ENCODE assay signal across 25 cellular contexts in genomic region chr1:16275591-16275990, GRCh38.
"Had no signal": no experiment of that assay in that cellular context is flagged by ENCODE, and none has a peak within 500 bp of the region (broad histone marks: within the 10 kb centered on the region; RNA-seq: fewer than 3 reads in every experiment).

No MANE protein-coding gene starts in this region.

- H2AFZ ChIP-seq: neural progenitor cell, parathyroid adenoma had no signal

- FAIRE-seq: endothelial cell of umbilical vein, islet of Langerhans, urothelium cell line had no signal

- H3K9me3 ChIP-seq: colonic mucosa, heart left ventricle, lower lobe of right lung, right atrium auricular region, sigmoid colon, stomach, thoracic aorta had no signal

- H3K36me3 ChIP-seq: colonic mucosa, neural progenitor cell, right atrium auricular region, sigmoid colon, thoracic aorta had no signal

- H3K4me3 ChIP-seq: colonic mucosa, heart left ventricle, lower lobe of right lung, neural progenitor cell, right atrium auricular region, sigmoid colon, skin epidermis, stomach, thoracic aorta had no signal

- H3K27me3 Mint-ChIP-seq: memory B cell, type B pancreatic cell had no signal

- H3K36me3 Mint-ChIP-seq: natural killer cell had no signal

- H3K27ac ChIP-seq: colonic mucosa, lower lobe of right lung, neural progenitor cell, parathyroid adenoma, right atrium auricular region, sigmoid colon, skin epidermis, stomach had no signal

- H3K4me3 Mint-ChIP-seq: endodermal cell, memory B cell, mesothelial cell of epicardium, natural killer cell, neural progenitor cell, type B pancreatic cell had no signal

- H3K4me1 Mint-ChIP-seq: mesothelial cell of epicardium had no signal

- DNase-seq: colonic mucosa; effector CD4-positive, alpha-beta T cell; endodermal cell; foreskin melanocyte; heart left ventricle; hippocampal formation; kidney glomerular epithelial cell; lower lobe of right lung; natural killer cell; nucleus accumbens; sigmoid colon; stimulated activated naive CD4-positive, alpha-beta T cell; stomach; substantia nigra had no signal

- H3K9ac ChIP-seq: neural progenitor cell, parathyroid adenoma had no signal

- H3K9me3 Mint-ChIP-seq: endodermal cell, memory B cell, mesothelial cell of epicardium, natural killer cell, neural progenitor cell, type B pancreatic cell had no signal

- H3K27ac Mint-ChIP-seq: endodermal cell, memory B cell, mesothelial cell of epicardium, natural killer cell, neural progenitor cell, type B pancreatic cell had no signal

- H3K27me3 ChIP-seq: colonic mucosa, heart left ventricle, neural progenitor cell, right atrium auricular region, sigmoid colon, stomach had no signal

- H3K4me1 ChIP-seq: colonic mucosa, neural progenitor cell, parathyroid adenoma, stomach had no signal

- H3K4me2 ChIP-seq: neural progenitor cell had no signal
